ENCODE assay signal across 8 cellular contexts in the genomic region with DNA sequence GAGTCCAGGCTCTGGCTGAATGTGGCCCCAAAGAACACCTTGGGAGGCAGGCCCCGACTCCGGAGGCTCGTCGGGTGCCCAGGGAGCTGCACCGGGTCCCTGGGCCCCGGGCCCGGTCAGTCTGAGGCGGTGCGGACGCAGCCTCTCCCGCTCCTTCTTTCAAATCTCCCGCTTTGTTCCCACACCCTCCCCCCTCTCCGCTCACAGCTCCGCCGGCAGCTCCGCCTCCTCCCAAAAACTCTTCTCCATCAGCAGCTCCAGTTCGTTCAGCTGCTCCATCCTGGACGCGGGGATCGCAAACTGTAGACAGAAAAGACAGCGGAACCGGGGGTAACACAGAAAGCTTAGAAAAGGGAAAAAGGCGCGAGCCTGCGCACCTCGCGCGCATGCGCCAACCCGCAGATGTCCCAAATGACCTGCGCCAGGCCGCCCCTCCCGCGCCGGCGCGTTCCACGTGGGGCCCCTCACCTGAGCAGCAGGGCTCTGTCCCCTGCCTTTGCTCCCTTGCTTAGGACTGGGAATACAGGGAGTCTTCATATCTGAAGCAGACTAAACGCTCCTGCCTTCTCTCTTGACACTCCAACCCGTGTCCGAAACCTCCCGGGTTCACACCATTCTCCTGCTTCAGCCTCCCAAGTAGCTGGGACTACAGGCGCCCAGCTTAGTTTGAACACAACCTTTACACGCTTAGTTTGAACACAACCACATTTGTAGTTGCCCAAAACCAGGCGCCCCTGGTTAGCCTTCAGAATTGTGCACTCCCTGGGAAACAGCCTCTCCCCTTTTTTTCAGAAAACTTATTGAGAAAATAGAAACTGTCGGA. TPM values are rescaled to one million over a fixed set of nuclear protein-coding genes. Genes with fewer than 3 reads are reported as not detected.
DNase-seq lines count a peak whose midpoint lies in the region; ATAC-seq, FAIRE-seq and TF ChIP-seq lines count a peak whose summit lies in the region.

A gene with protein sequence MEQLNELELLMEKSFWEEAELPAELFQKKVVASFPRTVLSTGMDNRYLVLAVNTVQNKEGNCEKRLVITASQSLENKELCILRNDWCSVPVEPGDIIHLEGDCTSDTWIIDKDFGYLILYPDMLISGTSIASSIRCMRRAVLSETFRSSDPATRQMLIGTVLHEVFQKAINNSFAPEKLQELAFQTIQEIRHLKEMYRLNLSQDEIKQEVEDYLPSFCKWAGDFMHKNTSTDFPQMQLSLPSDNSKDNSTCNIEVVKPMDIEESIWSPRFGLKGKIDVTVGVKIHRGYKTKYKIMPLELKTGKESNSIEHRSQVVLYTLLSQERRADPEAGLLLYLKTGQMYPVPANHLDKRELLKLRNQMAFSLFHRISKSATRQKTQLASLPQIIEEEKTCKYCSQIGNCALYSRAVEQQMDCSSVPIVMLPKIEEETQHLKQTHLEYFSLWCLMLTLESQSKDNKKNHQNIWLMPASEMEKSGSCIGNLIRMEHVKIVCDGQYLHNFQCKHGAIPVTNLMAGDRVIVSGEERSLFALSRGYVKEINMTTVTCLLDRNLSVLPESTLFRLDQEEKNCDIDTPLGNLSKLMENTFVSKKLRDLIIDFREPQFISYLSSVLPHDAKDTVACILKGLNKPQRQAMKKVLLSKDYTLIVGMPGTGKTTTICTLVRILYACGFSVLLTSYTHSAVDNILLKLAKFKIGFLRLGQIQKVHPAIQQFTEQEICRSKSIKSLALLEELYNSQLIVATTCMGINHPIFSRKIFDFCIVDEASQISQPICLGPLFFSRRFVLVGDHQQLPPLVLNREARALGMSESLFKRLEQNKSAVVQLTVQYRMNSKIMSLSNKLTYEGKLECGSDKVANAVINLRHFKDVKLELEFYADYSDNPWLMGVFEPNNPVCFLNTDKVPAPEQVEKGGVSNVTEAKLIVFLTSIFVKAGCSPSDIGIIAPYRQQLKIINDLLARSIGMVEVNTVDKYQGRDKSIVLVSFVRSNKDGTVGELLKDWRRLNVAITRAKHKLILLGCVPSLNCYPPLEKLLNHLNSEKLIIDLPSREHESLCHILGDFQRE (minus strand): TSS at position 388 of the 823 bp plus-strand sequence. CDS start 109 bp downstream, at position 279.

- POLR2A ChIA-PET in T-cell (lab: Charles Lee) = interaction anchor here in 1 of 2 donors (0.6 kb wide), 1 partner anchor 43 kb away, joined by 5 read pairs; no protein-coding TSS in a partner anchor

- CTCF ChIA-PET in T-cell (lab: Charles Lee) = no interaction called here

- DNase-seq in GM12891 (ENCODE audit: insufficient read length, low spot score) = peak; percentile 88
- DNase-seq in NCI-H1105 treated with DMSO at 0.1 percent for 48 hours (lab: John Stamatoyannopoulos, UW) = peak; percentile 83
- DNase-seq in T-cell = peak; percentile 34 to 71 (median 56)
- peak; percentile 80 for DNase-seq in adipocyte (ENCODE audit: low read depth)
- DNase-seq in heart left ventricle = peak; percentile 46 to 80 (median 63)
- peak; percentile 81 for DNase-seq in posterior vena cava (ENCODE audit: low spot score)
- peak; percentile 88 for DNase-seq in upper lobe of right lung

- H3K9me3 ChIP-seq in adipocyte (ENCODE audit: control insufficient read depth, low read length) (no peaks in the 10 kb centered on the region), heart left ventricle (no peaks in the 10 kb centered on the region), upper lobe of right lung (no peaks in the 10 kb centered on the region)

- TF ChIP-seq POLR2A in GM12891 (IDR thresholded peaks at IDR 0.05; ENCODE audit: low read depth, low read length) (no peak; the same call in 1 of the 2 replicates), heart left ventricle (IDR thresholded peaks at IDR 0.05) (peak in 1 of 2 donors; percentile 19)

- H3K9me3 Mint-ChIP-seq in T-cell = no peaks in the 10 kb centered on the region

- intact Hi-C loops in heart left ventricle (cut with DNase I) (no loop called here), posterior vena cava (cut with DNase I) (no loop called here), upper lobe of right lung (cut with DNase I) (no loop called here)

- peaks cover 3% of the 10 kb centered on the region for H3K36me3 Mint-ChIP-seq in T-cell

- 5 to 7% (median 5%) methylated on average over 32 to 46 of the region's 46 CpGs for WGBS in heart left ventricle, 4 donors

- H3K4me3 ChIP-seq in adipocyte (ENCODE audit: low read length) = peak within 1 kb of the TSS; percentile 93
- H3K4me3 ChIP-seq in heart left ventricle = peak within 1 kb of the TSS; percentile 6 to 79 (median 66)
- peak within 1 kb of the TSS; percentile 77 for H3K4me3 ChIP-seq in upper lobe of right lung

- no peaks in the 10 kb centered on the region for H3K27me3 Mint-ChIP-seq in T-cell

- no peaks in the 10 kb centered on the region for H3K27me3 ChIP-seq in adipocyte (replicated peaks; ENCODE audit: control insufficient read depth, insufficient read depth, low read length)
- no peaks in the 10 kb centered on the region for H3K27me3 ChIP-seq in heart left ventricle
- no peaks in the 10 kb centered on the region for H3K27me3 ChIP-seq in upper lobe of right lung

- H3K4me1 ChIP-seq in adipocyte (ENCODE audit: control insufficient read depth, insufficient read depth, low read length) (peaks cover 11% of the 10 kb centered on the region), heart left ventricle (peaks cover 0 to 16% (median 7%) of the 10 kb centered on the region in 12 donors), upper lobe of right lung (peaks cover 11% of the 10 kb centered on the region)

- ATAC-seq in HG02642 (IDR thresholded peaks at IDR 0.05; ENCODE audit: poor library complexity, unreplicated experiment) (peak; percentile 92), T-cell (replicated peaks in 1 of 4) (peak; percentile 77 to 90 (median 86)), heart left ventricle (peak; percentile 58 to 87 (median 84)), upper lobe of right lung (peak; percentile 91)

- H3K27ac ChIP-seq in heart left ventricle = peak within 1 kb of the TSS in 5 of 12 donors; percentile 19 to 54 (median 36)
- H3K27ac ChIP-seq in upper lobe of right lung = peak within 1 kb of the TSS; percentile 17

- H3K36me3 ChIP-seq in adipocyte (ENCODE audit: control insufficient read depth, insufficient read depth, low read length, severe bottlenecking) = no peaks in the 10 kb centered on the region
- peaks cover 0 to 15% (median 0%) of the 10 kb centered on the region in 9 donors for H3K36me3 ChIP-seq in heart left ventricle
- no peaks in the 10 kb centered on the region for H3K36me3 ChIP-seq in upper lobe of right lung

- H3K27ac Mint-ChIP-seq in T-cell = peak within 1 kb of the TSS; percentile 73 to 89

- peaks cover 11 to 17% (median 16%) of the 10 kb centered on the region in 3 donors for H3K4me1 Mint-ChIP-seq in T-cell

- H3K4me3 Mint-ChIP-seq in T-cell = peak within 1 kb of the TSS; percentile 93 to 98 (median 97)

- no peak for TF ChIP-seq CTCF in heart left ventricle (IDR thresholded peaks at IDR 0.05)
- TF ChIP-seq CTCF in upper lobe of right lung (IDR thresholded peaks at IDR 0.05) = no peak

- peak within 1 kb of the TSS; percentile 83 for H3K9ac ChIP-seq in adipocyte (ENCODE audit: low read length)

- peak; percentile 90 for FAIRE-seq in GM12891 (lab: Jason Lieb, UNC)

TF ChIP-seq in GM12891, 5 proteins besides CTCF, POLR2A, EP300 and RAD21:
- no peak for TF ChIP-seq SPI1 (IDR thresholded peaks at IDR 0.05; ENCODE audit: low read depth, low read length)
- TF ChIP-seq PAX5 (IDR thresholded peaks at IDR 0.05; ENCODE audit: insufficient read depth, low read length, severe bottlenecking) = no peak
- no peak for TF ChIP-seq TAF1 (IDR thresholded peaks at IDR 0.05; ENCODE audit: low read depth, low read length)
- peak; percentile 45; the same call in 1 of the 2 replicates for TF ChIP-seq POU2F2 (IDR thresholded peaks at IDR 0.05; ENCODE audit: low read depth, low read length)
- TF ChIP-seq POLR2AphosphoS5 (IDR thresholded peaks at IDR 0.05; ENCODE audit: low read depth, low read length) = peak; percentile 33; the same call in 1 of the 2 replicates
TF ChIP-seq in GM12891: peak in this region for 2.

RNA-seq across cellular contexts. Expression of the gene that starts here (rescaled TPM):
- polyA plus RNA-seq in GM12891 (2012; ENCODE audit: low read depth, missing spikeins) = 7.1 TPM
- total RNA-seq in T-cell = 1 to 10 TPM; 3.4 to 6.8 (median 5.3) TPM
- 1 to 10 TPM in 8 of 9 donors, under 1 TPM in 1; 0.91 to 4.2 (median 2.6) TPM for total RNA-seq in heart left ventricle
- 1 to 10 TPM; 1.0 to 1.2 TPM for polyA plus RNA-seq in heart left ventricle
- 1 to 10 TPM; 1.7 to 2.0 TPM for total RNA-seq in posterior vena cava
- total RNA-seq in upper lobe of right lung = 5.2 TPM
